1 cellular context compared by ENCODE assay signal in the genomic region with DNA sequence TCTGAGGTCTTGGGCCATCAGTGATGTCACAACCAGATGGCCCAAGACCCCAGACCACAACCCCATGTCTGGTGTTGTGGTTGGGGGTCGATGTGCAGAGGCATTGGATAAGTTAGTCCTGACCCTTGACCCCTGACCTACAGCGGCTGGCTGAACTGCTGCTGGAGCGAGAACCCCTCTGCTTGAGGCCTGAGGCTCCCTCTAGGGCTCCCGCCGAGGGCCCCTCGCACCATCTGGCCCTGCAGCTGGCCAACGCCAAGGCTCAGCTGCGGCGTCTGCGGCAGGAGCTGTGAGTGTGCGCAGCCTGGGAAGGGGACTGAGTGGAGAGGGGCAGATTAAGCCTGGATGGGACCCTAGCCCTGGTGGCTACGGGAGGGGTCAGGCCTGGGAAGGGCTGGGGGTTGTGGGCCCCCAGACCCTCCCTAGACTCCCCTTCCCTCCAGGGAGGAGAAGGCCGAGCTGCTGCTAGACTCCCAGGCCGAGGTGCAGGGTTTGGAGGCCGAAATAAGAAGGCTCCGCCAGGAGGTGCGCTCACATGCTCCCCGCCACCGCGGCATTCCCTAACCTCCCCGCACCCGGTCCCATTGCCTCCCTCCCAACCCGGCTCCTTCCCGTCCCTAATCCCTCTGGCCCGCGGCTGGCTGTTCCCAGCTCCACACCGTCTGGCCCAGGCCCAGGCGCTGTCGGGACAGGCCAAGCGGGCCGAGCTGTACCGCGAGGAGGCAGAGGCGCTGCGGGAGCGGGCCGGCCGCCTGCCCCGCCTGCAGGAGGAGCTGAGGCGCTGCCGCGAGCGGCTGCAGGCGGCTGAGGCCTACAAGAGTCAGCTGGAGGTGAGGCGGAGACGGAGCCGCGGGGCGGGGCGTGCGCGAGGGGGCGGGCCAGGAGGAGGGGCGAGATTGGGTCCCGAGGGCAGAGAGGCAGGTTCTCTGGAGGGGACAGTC.
TF ChIP-seq lines count a peak whose summit lies in the region.

No MANE protein-coding gene starts in this region.

TF ChIP-seq in HepG2, 621 proteins besides CTCF, POLR2A, EP300 and RAD21 (continued from another document and continues in another):
- TF ChIP-seq ZNF839 (CRISPR knock-in tag; IDR thresholded peaks at IDR 0.05; ENCODE audit: borderline replicate concordance) (0 out of 2 replicates have a peak, but pooled peaks have one; percentile 32), RARA (CRISPR knock-in tag; IDR thresholded peaks at IDR 0.05) (no peak), AHR (CRISPR knock-in tag; IDR thresholded peaks at IDR 0.05) (0 out of 2 replicates have a peak, but pooled peaks have one; percentile 53), TAF1 (CRISPR knock-in tag; IDR thresholded peaks at IDR 0.05) (peak; percentile 23; the same call in 1 of the 2 replicates), XRCC5 (optimal IDR thresholded peaks at IDR 0.05; ENCODE audit: low read length) (peak; percentile 36), NR2C2 (CRISPR knock-in tag; IDR thresholded peaks at IDR 0.05; ENCODE audit: borderline replicate concordance) (peak; percentile 48; the same call in 1 of the 2 replicates), STAG1 (CRISPR knock-in tag; IDR thresholded peaks at IDR 0.05) (peak; percentile 23; the same call in 1 of the 2 replicates), KDM5B (CRISPR knock-in tag; IDR thresholded peaks at IDR 0.05; ENCODE audit: borderline replicate concordance) (peak; percentile 19; the same call in 1 of the 2 replicates), ZBTB21 (CRISPR knock-in tag; IDR thresholded peaks at IDR 0.05) (no peak), ZFX (CRISPR knock-in tag; IDR thresholded peaks at IDR 0.05; ENCODE audit: low read depth) (peak; percentile 96), ZNF891 (CRISPR knock-in tag; IDR thresholded peaks at IDR 0.05) (no peak), ZNF205 (CRISPR knock-in tag; IDR thresholded peaks at IDR 0.05) (0 out of 2 replicates have a peak, but pooled peaks have one; percentile 39), SAP130 (CRISPR knock-in tag; IDR thresholded peaks at IDR 0.05; ENCODE audit: low read depth) (peak; percentile 53; the same call in 1 of the 2 replicates), MEF2D (CRISPR knock-in tag; IDR thresholded peaks at IDR 0.05) (no peak), HNRNPLL (IDR thresholded peaks at IDR 0.05; ENCODE audit: low read depth, low read length, poor library complexity, severe bottlenecking) (peak; percentile 60), ZNF251 (CRISPR knock-in tag; IDR thresholded peaks at IDR 0.05) (no peak), ZFY (CRISPR knock-in tag; IDR thresholded peaks at IDR 0.05) (peak; percentile 88), ZNF432 (CRISPR knock-in tag; IDR thresholded peaks at IDR 0.05; ENCODE audit: borderline replicate concordance) (no peak), ISL2 (CRISPR knock-in tag; IDR thresholded peaks at IDR 0.05) (no peak), ZNF430 (CRISPR knock-in tag; IDR thresholded peaks at IDR 0.05) (0 out of 2 replicates have a peak, but pooled peaks have one; percentile 40), ZNF816 (CRISPR knock-in tag; IDR thresholded peaks at IDR 0.05; ENCODE audit: borderline replicate concordance) (no peak), HNRNPK (IDR thresholded peaks at IDR 0.05; ENCODE audit: low read depth, low read length, poor library complexity, severe bottlenecking) (peak; percentile 92), STAT5B (CRISPR knock-in tag; IDR thresholded peaks at IDR 0.05) (no peak), ZNF556 (CRISPR knock-in tag; IDR thresholded peaks at IDR 0.05; ENCODE audit: borderline replicate concordance) (no peak)
- TF ChIP-seq, protein P1, sequence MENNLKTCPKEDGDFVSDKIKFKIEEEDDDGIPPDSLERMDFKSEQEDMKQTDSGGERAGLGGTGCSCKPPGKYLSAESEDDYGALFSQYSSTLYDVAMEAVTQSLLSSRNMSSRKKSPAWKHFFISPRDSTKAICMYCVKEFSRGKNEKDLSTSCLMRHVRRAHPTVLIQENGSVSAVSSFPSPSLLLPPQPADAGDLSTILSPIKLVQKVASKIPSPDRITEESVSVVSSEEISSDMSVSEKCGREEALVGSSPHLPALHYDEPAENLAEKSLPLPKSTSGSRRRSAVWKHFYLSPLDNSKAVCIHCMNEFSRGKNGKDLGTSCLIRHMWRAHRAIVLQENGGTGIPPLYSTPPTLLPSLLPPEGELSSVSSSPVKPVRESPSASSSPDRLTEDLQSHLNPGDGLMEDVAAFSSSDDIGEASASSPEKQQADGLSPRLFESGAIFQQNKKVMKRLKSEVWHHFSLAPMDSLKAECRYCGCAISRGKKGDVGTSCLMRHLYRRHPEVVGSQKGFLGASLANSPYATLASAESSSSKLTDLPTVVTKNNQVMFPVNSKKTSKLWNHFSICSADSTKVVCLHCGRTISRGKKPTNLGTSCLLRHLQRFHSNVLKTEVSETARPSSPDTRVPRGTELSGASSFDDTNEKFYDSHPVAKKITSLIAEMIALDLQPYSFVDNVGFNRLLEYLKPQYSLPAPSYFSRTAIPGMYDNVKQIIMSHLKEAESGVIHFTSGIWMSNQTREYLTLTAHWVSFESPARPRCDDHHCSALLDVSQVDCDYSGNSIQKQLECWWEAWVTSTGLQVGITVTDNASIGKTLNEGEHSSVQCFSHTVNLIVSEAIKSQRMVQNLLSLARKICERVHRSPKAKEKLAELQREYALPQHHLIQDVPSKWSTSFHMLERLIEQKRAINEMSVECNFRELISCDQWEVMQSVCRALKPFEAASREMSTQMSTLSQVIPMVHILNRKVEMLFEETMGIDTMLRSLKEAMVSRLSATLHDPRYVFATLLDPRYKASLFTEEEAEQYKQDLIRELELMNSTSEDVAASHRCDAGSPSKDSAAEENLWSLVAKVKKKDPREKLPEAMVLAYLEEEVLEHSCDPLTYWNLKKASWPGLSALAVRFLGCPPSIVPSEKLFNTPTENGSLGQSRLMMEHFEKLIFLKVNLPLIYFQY (CRISPR knock-in tag; IDR thresholded peaks at IDR 0.05; ENCODE audit: borderline replicate concordance): peak; percentile 76; the same call in 1 of the 2 replicates
- TF ChIP-seq, protein P2, sequence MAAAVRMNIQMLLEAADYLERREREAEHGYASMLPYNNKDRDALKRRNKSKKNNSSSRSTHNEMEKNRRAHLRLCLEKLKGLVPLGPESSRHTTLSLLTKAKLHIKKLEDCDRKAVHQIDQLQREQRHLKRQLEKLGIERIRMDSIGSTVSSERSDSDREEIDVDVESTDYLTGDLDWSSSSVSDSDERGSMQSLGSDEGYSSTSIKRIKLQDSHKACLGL (CRISPR knock-in tag; IDR thresholded peaks at IDR 0.05): peak; percentile 17; the same call in 1 of the 2 replicates
- TF ChIP-seq, protein P3, sequence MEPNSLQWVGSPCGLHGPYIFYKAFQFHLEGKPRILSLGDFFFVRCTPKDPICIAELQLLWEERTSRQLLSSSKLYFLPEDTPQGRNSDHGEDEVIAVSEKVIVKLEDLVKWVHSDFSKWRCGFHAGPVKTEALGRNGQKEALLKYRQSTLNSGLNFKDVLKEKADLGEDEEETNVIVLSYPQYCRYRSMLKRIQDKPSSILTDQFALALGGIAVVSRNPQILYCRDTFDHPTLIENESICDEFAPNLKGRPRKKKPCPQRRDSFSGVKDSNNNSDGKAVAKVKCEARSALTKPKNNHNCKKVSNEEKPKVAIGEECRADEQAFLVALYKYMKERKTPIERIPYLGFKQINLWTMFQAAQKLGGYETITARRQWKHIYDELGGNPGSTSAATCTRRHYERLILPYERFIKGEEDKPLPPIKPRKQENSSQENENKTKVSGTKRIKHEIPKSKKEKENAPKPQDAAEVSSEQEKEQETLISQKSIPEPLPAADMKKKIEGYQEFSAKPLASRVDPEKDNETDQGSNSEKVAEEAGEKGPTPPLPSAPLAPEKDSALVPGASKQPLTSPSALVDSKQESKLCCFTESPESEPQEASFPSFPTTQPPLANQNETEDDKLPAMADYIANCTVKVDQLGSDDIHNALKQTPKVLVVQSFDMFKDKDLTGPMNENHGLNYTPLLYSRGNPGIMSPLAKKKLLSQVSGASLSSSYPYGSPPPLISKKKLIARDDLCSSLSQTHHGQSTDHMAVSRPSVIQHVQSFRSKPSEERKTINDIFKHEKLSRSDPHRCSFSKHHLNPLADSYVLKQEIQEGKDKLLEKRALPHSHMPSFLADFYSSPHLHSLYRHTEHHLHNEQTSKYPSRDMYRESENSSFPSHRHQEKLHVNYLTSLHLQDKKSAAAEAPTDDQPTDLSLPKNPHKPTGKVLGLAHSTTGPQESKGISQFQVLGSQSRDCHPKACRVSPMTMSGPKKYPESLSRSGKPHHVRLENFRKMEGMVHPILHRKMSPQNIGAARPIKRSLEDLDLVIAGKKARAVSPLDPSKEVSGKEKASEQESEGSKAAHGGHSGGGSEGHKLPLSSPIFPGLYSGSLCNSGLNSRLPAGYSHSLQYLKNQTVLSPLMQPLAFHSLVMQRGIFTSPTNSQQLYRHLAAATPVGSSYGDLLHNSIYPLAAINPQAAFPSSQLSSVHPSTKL (CRISPR knock-in tag; IDR thresholded peaks at IDR 0.05): 0 out of 2 replicates have a peak, but pooled peaks have one; percentile 9
- TF ChIP-seq, protein P4, sequence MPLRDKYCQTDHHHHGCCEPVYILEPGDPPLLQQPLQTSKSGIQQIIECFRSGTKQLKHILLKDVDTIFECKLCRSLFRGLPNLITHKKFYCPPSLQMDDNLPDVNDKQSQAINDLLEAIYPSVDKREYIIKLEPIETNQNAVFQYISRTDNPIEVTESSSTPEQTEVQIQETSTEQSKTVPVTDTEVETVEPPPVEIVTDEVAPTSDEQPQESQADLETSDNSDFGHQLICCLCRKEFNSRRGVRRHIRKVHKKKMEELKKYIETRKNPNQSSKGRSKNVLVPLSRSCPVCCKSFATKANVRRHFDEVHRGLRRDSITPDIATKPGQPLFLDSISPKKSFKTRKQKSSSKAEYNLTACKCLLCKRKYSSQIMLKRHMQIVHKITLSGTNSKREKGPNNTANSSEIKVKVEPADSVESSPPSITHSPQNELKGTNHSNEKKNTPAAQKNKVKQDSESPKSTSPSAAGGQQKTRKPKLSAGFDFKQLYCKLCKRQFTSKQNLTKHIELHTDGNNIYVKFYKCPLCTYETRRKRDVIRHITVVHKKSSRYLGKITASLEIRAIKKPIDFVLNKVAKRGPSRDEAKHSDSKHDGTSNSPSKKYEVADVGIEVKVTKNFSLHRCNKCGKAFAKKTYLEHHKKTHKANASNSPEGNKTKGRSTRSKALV (CRISPR knock-in tag; IDR thresholded peaks at IDR 0.05): no peak
- TF ChIP-seq, protein P5, sequence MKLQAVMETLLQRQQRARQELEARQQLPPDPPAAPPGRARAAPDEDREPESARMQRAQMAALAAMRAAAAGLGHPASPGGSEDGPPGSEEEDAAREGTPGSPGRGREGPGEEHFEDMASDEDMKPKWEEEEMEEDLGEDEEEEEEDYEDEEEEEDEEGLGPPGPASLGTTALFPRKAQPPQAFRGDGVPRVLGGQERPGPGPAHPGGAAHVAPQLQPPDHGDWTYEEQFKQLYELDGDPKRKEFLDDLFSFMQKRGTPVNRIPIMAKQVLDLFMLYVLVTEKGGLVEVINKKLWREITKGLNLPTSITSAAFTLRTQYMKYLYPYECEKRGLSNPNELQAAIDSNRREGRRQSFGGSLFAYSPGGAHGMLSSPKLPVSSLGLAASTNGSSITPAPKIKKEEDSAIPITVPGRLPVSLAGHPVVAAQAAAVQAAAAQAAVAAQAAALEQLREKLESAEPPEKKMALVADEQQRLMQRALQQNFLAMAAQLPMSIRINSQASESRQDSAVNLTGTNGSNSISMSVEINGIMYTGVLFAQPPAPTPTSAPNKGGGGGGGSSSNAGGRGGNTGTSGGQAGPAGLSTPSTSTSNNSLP (IDR thresholded peaks at IDR 0.05; ENCODE audit: low read depth, low read length): no peak
- TF ChIP-seq, protein P6, sequence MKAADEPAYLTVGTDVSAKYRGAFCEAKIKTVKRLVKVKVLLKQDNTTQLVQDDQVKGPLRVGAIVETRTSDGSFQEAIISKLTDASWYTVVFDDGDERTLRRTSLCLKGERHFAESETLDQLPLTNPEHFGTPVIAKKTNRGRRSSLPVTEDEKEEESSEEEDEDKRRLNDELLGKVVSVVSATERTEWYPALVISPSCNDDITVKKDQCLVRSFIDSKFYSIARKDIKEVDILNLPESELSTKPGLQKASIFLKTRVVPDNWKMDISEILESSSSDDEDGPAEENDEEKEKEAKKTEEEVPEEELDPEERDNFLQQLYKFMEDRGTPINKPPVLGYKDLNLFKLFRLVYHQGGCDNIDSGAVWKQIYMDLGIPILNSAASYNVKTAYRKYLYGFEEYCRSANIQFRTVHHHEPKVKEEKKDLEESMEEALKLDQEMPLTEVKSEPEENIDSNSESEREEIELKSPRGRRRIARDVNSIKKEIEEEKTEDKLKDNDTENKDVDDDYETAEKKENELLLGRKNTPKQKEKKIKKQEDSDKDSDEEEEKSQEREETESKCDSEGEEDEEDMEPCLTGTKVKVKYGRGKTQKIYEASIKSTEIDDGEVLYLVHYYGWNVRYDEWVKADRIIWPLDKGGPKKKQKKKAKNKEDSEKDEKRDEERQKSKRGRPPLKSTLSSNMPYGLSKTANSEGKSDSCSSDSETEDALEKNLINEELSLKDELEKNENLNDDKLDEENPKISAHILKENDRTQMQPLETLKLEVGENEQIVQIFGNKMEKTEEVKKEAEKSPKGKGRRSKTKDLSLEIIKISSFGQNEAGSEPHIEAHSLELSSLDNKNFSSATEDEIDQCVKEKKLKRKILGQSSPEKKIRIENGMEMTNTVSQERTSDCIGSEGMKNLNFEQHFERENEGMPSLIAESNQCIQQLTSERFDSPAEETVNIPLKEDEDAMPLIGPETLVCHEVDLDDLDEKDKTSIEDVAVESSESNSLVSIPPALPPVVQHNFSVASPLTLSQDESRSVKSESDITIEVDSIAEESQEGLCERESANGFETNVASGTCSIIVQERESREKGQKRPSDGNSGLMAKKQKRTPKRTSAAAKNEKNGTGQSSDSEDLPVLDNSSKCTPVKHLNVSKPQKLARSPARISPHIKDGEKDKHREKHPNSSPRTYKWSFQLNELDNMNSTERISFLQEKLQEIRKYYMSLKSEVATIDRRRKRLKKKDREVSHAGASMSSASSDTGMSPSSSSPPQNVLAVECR (CRISPR knock-in tag; IDR thresholded peaks at IDR 0.05; ENCODE audit: borderline replicate concordance): peak; percentile 59; the same call in 1 of the 2 replicates
- TF ChIP-seq, protein P7, sequence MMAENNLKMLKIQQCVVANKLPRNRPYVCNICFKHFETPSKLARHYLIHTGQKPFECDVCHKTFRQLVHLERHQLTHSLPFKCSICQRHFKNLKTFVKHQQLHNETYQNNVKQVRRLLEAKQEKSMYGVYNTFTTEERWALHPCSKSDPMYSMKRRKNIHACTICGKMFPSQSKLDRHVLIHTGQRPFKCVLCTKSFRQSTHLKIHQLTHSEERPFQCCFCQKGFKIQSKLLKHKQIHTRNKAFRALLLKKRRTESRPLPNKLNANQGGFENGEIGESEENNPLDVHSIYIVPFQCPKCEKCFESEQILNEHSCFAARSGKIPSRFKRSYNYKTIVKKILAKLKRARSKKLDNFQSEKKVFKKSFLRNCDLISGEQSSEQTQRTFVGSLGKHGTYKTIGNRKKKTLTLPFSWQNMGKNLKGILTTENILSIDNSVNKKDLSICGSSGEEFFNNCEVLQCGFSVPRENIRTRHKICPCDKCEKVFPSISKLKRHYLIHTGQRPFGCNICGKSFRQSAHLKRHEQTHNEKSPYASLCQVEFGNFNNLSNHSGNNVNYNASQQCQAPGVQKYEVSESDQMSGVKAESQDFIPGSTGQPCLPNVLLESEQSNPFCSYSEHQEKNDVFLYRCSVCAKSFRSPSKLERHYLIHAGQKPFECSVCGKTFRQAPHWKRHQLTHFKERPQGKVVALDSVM (CRISPR knock-in tag; IDR thresholded peaks at IDR 0.05): peak; percentile 20; the same call in 1 of the 2 replicates
